Comparison of ENCODE assay signal across 10 cellular contexts in the genomic region with DNA sequence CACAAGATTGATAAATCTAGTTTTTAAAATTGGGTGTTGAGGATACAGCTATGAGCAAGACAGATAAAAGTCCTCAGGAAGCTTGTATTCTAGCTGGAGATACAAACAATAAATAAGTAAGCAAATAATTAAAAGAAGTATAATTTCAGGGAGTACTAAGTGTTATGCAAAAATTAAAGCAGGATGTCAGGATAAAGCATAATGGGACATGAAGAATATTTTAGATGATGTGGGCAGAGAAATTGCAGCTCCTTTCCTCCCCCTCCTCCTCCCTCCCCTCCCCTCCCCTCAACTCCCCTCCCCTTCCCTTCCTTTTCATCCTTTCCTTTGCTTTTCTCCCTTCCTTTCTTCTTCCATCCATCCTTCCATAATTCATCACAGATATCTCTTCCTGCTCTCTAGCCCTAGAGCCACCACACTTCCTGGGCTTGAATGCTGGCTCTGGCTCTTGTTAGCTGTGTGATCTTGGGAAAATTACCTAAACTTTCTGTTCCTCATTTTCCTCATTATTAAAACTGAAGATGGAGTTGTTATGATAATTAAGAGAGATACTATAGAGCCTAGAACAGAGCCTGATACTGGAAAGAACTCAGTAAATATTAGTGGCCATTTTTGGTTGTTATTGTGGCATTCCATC.
"Had no signal": no experiment of that assay in that cellular context is flagged by ENCODE, and none has a peak within 500 bp of the region (broad histone marks: within the 10 kb centered on the region; RNA-seq: fewer than 3 reads in every experiment).

No MANE protein-coding gene starts in this region.

- H3K27ac Mint-ChIP-seq: GM23338 had no signal

- H3K4me2 ChIP-seq: GM23338, KMS-11 had no signal

- H2AFZ ChIP-seq: GM23338 had no signal

- H3K27ac ChIP-seq: HL-60, KMS-11 had no signal

- H3K4me3 Mint-ChIP-seq: GM23338, H9 had no signal

- H3K9ac ChIP-seq: KMS-11 had no signal

- ATAC-seq: GM23338 had no signal

- H3K4me3 ChIP-seq: GM23338 had no signal

- DNase-seq: H9, HCEC 1CT, IMR-90, Karpas-422, KBM-7 had no signal

- H3K9me3 Mint-ChIP-seq: H9 had no signal

- FAIRE-seq: H1, H54 had no signal

- H3K4me1 Mint-ChIP-seq: H9 had no signal
